ENCODE assay signal across 8 cellular contexts in the genomic region with DNA sequence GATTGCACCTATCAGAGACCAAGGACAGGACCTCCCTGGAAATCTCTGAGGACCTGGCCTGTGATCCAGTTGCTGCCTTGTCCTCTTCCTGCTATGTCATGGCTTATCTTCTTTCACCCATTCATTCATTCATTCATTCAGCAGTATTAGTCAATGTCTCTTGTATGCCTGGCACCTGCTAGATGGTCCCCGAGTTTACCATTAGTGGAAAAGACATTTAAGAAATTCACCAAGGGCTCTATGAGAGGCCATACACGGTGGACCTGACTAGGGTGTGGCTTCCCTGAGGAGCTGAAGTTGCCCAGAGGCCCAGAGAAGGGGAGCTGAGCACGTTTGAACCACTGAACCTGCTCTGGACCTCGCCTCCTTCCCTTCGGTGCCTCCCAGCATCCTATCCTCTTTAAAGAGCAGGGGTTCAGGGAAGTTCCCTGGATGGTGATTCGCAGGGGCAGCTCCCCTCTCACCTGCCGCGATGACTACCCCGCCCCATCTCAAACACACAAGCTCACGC. TPM values are rescaled to one million over a fixed set of nuclear protein-coding genes. Genes with fewer than 3 reads are reported as not detected.
DNase-seq lines count a peak whose midpoint lies in the region; ATAC-seq and TF ChIP-seq lines count a peak whose summit lies in the region.

No MANE protein-coding gene starts in this region.

- H3K9me3 ChIP-seq in left lung (no peaks in the 10 kb centered on the region), thoracic aorta (no peaks in the 10 kb centered on the region)

- CTCF ChIA-PET in activated CD4-positive, alpha-beta T cell treated with anti-CD3 and anti-CD28 coated beads, Interleukin-2, amount 10 ng/mL, durations not matched to agents 7 days and 5 days (lab: Charles Lee) = interaction anchor here (0.6 to 2.9 kb wide), 24 partner anchors 10 to 320 kb away, joined by 3 to 24 read pairs (median 5); a partner anchor contains a TSS

- no peak for TF ChIP-seq CTCF in left lung (IDR thresholded peaks at IDR 0.05)
- no peak for TF ChIP-seq CTCF in thoracic aorta (IDR thresholded peaks at IDR 0.05)

- H3K27me3 Mint-ChIP-seq in activated CD4-positive, alpha-beta T cell treated with anti-CD3 and anti-CD28 coated beads, Interleukin-2, amount 10 ng/mL, durations not matched to agents 7 days and 5 days = no peaks in the 10 kb centered on the region

- no peaks in the 10 kb centered on the region for H3K9me3 Mint-ChIP-seq in activated CD4-positive, alpha-beta T cell treated with anti-CD3 and anti-CD28 coated beads, Interleukin-2, amount 10 ng/mL, durations not matched to agents 7 days and 5 days

- H3K36me3 ChIP-seq in left lung (peaks cover 0 to 26% of the 10 kb centered on the region in 2 donors), thoracic aorta (peaks cover 3% of the 10 kb centered on the region)

- H3K36me3 Mint-ChIP-seq in activated CD4-positive, alpha-beta T cell treated with anti-CD3 and anti-CD28 coated beads, Interleukin-2, amount 10 ng/mL, durations not matched to agents 7 days and 5 days (ENCODE audit: low read depth) = peaks cover 23% of the 10 kb centered on the region

- no peak for DNase-seq in activated CD4-positive, alpha-beta T cell treated with anti-CD3 and anti-CD28 coated beads, Interleukin-2, amount 10 ng/mL, durations not matched to agents 7 days and 5 days
- DNase-seq in activated CD4-positive, alpha-beta T cell treated with anti-CD3 and anti-CD28 coated beads for 1 hour = no peak
- DNase-seq in left lung (no peak), thoracic aorta (ENCODE audit: low spot score) (no peak), NCI-H2196 (lab: John Stamatoyannopoulos, UW; ENCODE audit: unreplicated experiment) (no peak), SIG-M5 (lab: John Stamatoyannopoulos, UW) (no peak)

- peak overlapping the region; percentile 98 for H3K27ac Mint-ChIP-seq in activated CD4-positive, alpha-beta T cell treated with anti-CD3 and anti-CD28 coated beads, Interleukin-2, amount 10 ng/mL, durations not matched to agents 7 days and 5 days

- peak overlapping the region; percentile 97 for H3K27ac ChIP-seq in angular gyrus (ENCODE audit: low read depth, low read length)
- H3K27ac ChIP-seq in left lung = peak overlapping the region; percentile 87 to 92
- H3K27ac ChIP-seq in thoracic aorta = peak overlapping the region; percentile 93 to 96

- ATAC-seq in left lung (peak; percentile 1), thoracic aorta (ENCODE audit: insufficient number of reproducible peaks, low FRiP score, low read depth) (no peak), GM21360 (IDR thresholded peaks at IDR 0.05; ENCODE audit: unreplicated experiment) (no peak)

- H3K27me3 ChIP-seq in left lung (no peaks in the 10 kb centered on the region), thoracic aorta (replicated peaks; ENCODE audit: insufficient read depth) (no peaks in the 10 kb centered on the region)

- H3K4me1 ChIP-seq in left lung = peaks cover 6 to 24% of the 10 kb centered on the region in 2 donors
- H3K4me1 ChIP-seq in thoracic aorta (ENCODE audit: control insufficient read depth in 1 of 2, low read depth in 2 of 2) = peaks cover 8 to 33% of the 10 kb centered on the region in 2 donors

- intact Hi-C loops in left lung (cut with DNase I) = no loop called here

- H3K4me3 ChIP-seq in left lung (peak overlapping the region; percentile 68 to 86), thoracic aorta (peak overlapping the region; percentile 94)

- H3K4me3 Mint-ChIP-seq in activated CD4-positive, alpha-beta T cell treated with anti-CD3 and anti-CD28 coated beads, Interleukin-2, amount 10 ng/mL, durations not matched to agents 7 days and 5 days = peak overlapping the region; percentile 95

- peaks cover 34% of the 10 kb centered on the region for H3K4me1 Mint-ChIP-seq in activated CD4-positive, alpha-beta T cell treated with anti-CD3 and anti-CD28 coated beads, Interleukin-2, amount 10 ng/mL, durations not matched to agents 7 days and 5 days

- POLR2A ChIA-PET in activated CD4-positive, alpha-beta T cell treated with anti-CD3 and anti-CD28 coated beads, Interleukin-2, amount 10 ng/mL, durations not matched to agents 7 days and 5 days (lab: Charles Lee) = interaction anchor here (0.5 to 1.6 kb wide), 5 partner anchors 10 to 157 kb away, joined by 4 to 8 read pairs (median 4); a partner anchor contains a TSS

RNA-seq across cellular contexts. Expression of a gene that starts 0.7 kb away (rescaled TPM):
- total RNA-seq in activated CD4-positive, alpha-beta T cell treated with anti-CD3 and anti-CD28 coated beads, Interleukin-2, amount 10 ng/mL, durations not matched to agents 7 days and 5 days = 100 to 1,000 TPM; 716 to 730 TPM
- total RNA-seq in left lung = 100 to 1,000 TPM; 361 to 467 TPM
- 100 to 1,000 TPM; 152 to 157 TPM for total RNA-seq in thoracic aorta

RNA-seq across cellular contexts. Expression of a gene that starts 35.8 kb away (rescaled TPM):
- 1 to 10 TPM; 7.8 to 8.8 TPM for total RNA-seq in activated CD4-positive, alpha-beta T cell treated with anti-CD3 and anti-CD28 coated beads, Interleukin-2, amount 10 ng/mL, durations not matched to agents 7 days and 5 days
- total RNA-seq in left lung (10 to 100 TPM in 1 of 2 donors, 1 to 10 TPM in 1; 9.9 to 15.4 TPM), thoracic aorta (10 to 100 TPM in 1 of 2 donors, 1 to 10 TPM in 1; 9.2 to 25.5 TPM)

RNA-seq across cellular contexts. Expression of a gene that starts 54.7 kb away (rescaled TPM):
- 1 to 10 TPM; 9.0 to 9.9 TPM for total RNA-seq in activated CD4-positive, alpha-beta T cell treated with anti-CD3 and anti-CD28 coated beads, Interleukin-2, amount 10 ng/mL, durations not matched to agents 7 days and 5 days
- total RNA-seq in left lung (1 to 10 TPM; 6.7 to 9.4 TPM), thoracic aorta (1 to 10 TPM; 2.5 to 3.0 TPM)
